8 cellular contexts compared by ENCODE assay signal in genomic region chr19:34430738-34431625, GRCh38. TPM values are rescaled to one million over a fixed set of nuclear protein-coding genes. Genes with fewer than 3 reads are reported as not detected.
DNase-seq lines count a peak whose midpoint lies in the region; TF ChIP-seq lines count a peak whose summit lies in the region.

No MANE protein-coding gene starts in this region.

- H3K4me3 ChIP-seq in LNCaP clone FGC (ENCODE audit: low read depth, low read length) (no peak overlapping the region), colonic mucosa (no peak overlapping the region), muscle layer of duodenum (ENCODE audit: low read depth in 1 of 2, low read length in 2 of 2) (peak overlapping the region; percentile 18 to 26)

- H3K9ac ChIP-seq in colonic mucosa (ENCODE audit: low read depth in 2 of 2, low read length in 2 of 2) = no peak overlapping the region

- H3K9me3 ChIP-seq in colonic mucosa = no peaks in the 10 kb centered on the region
- no peaks in the 10 kb centered on the region for H3K9me3 ChIP-seq in muscle layer of duodenum (ENCODE audit: control insufficient read depth in 1 of 2, low read length in 2 of 2)

- H3K27ac ChIP-seq in colonic mucosa (no peak overlapping the region), muscle layer of duodenum (ENCODE audit: low read length) (peak overlapping the region; percentile 32)

- intact Hi-C loops in colonic mucosa (cut with DNase I) = loop anchor here (10.0 kb wide), 1 partner anchor 66 kb away; the partner anchor contains the start of gene GPI

- H3K27me3 ChIP-seq in colonic mucosa (no peaks in the 10 kb centered on the region), muscle layer of duodenum (ENCODE audit: low read depth, low read length) (no peaks in the 10 kb centered on the region)

- peaks cover 8% of the 10 kb centered on the region for H3K4me1 ChIP-seq in colonic mucosa
- H3K4me1 ChIP-seq in muscle layer of duodenum (ENCODE audit: control insufficient read depth in 1 of 2, insufficient read depth in 2 of 2, low read length in 2 of 2) = peaks cover 8 to 33% of the 10 kb centered on the region in 2 donors

- peaks cover 9% of the 10 kb centered on the region for H3K36me3 ChIP-seq in colonic mucosa
- peaks cover 4 to 20% of the 10 kb centered on the region in 2 donors for H3K36me3 ChIP-seq in muscle layer of duodenum (ENCODE audit: control insufficient read depth in 1 of 2, insufficient read depth in 2 of 2, low read length in 2 of 2)

- peak; percentile 67 to 73 for DNase-seq in AML-193 (lab: John Stamatoyannopoulos, UW)
- DNase-seq in LNCaP clone FGC (ENCODE audit: low read depth) = no peak
- DNase-seq in SW480 (ENCODE audit: low spot score) = peak; percentile 67
- no peak for DNase-seq in colonic mucosa
- no peak for DNase-seq in GF-D8 (lab: John Stamatoyannopoulos, UW)
- no peak for DNase-seq in middle frontal gyrus (ENCODE audit: extremely low spot score, low spot score)

- TF ChIP-seq CTCF in GM12872 (IDR thresholded peaks at IDR 0.05; ENCODE audit: insufficient read depth, low read depth, low read length) = peak; percentile 88
- TF ChIP-seq CTCF in LNCaP clone FGC (IDR thresholded peaks at IDR 0.05; ENCODE audit: control insufficient read depth, extremely low read depth, insufficient read depth) = peak; percentile 52
- TF ChIP-seq CTCF in colonic mucosa (IDR thresholded peaks at IDR 0.05) = peak; percentile 45

RNA-seq across cellular contexts. Expression of gene UBA2, which starts 2.8 kb away (rescaled TPM):
- 10 to 100 TPM; 53.7 to 64.4 TPM for total RNA-seq in colonic mucosa

RNA-seq across cellular contexts. Expression of gene PDCD2L, which starts 26.8 kb away (rescaled TPM):
- total RNA-seq in colonic mucosa = 1 to 10 TPM; 5.9 to 9.9 TPM

RNA-seq across cellular contexts. Expression of gene WTIP, which starts 50.6 kb away (rescaled TPM):
- total RNA-seq in colonic mucosa = 1 to 10 TPM; 2.1 to 3.6 TPM

Comparison
In these comparisons a context has a peak if more than half of its experiments do, and no peak if none do; other contexts are left out.
1. DNase-seq: peak in AML-193 (2 of 2) and SW480 (single experiment); none in LNCaP clone FGC (single experiment), colonic mucosa (single experiment), GF-D8 (single experiment) and middle frontal gyrus (single experiment).
2. H3K4me3 ChIP-seq: peak in muscle layer of duodenum (2 of 2); none in LNCaP clone FGC (single experiment) and colonic mucosa (single experiment).
3. Peak in every context shown above with its lines, with median percentiles within 50 percentile points of each other: CTCF ChIP-seq.